In the genomic region with DNA sequence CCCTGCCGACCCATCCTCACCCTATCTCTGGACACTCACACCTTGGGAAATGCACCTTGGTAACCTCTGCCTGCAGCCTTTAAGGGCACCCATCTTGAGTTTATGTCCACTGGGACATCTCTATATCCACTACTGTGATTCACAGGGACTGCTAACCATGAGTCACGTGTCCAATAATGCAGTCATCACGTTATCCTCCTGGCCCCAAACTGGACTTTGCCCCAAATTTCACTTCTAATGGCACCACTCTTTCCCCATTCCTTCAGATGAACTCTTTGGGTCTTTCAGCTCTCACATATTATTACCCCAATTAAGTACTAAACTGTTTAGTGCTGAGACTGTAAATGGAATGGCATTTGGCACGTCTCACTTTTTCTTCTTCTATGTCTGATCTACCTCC, we compare ENCODE assay signal across 35 cellular contexts.
"Had no signal": no experiment of that assay in that cellular context is flagged by ENCODE, and none has a peak within 500 bp of the region (broad histone marks: within the 10 kb centered on the region; RNA-seq: fewer than 3 reads in every experiment).

No MANE protein-coding gene starts in this region.

- H3K4me3 ChIP-seq: ascending aorta, cardiac muscle cell had no signal

- H3K36me3 ChIP-seq: ascending aorta, cardiac muscle cell had no signal

- DNase-seq: activated B cell treated with CpG ODN at 0.5 μM for 24 hours; activated CD4-positive, alpha-beta T cell treated with anti-CD3 and anti-CD28 coated beads for 1 hour; activated CD4-positive, alpha-beta T cell treated with anti-CD3 and anti-CD28 coated beads for 48 hours; activated CD8-positive, alpha-beta T cell treated with anti-CD3 and anti-CD28 coated beads, Interleukin-2, amount 10 ng/mL, durations not matched to agents 7 days and 5 days; activated gamma-delta T cell; activated naive CD4-positive, alpha-beta T cell treated with Interleukin-2 at 50 U/mL for 16 hours; activated naive CD8-positive, alpha-beta T cell treated with anti-CD3 and anti-CD28 coated beads, Interleukin-2, amount 10 ng/mL, durations not matched to agents 7 days and 5 days; activated T-cell treated with anti-CD3 and anti-CD28 coated beads, Interleukin-2, amount 50 U/mL, for 24 hours; amygdala; KG1; MM.1S; MV-4-11; NCI-H1092 treated with DMSO at 0.1 percent for 48 hours; NCI-H1417; NCI-H146; NCI-H187; NCI-H2029 treated with DMSO at 0.1 percent for 48 hours; NCI-H2107; NCI-H2171; NCI-H510A; NCI-H526; NCI-H748 treated with DMSO at 0.1 percent for 48 hours; NK-92 treated with Interleukin-12 subunit alpha and Interleukin-12 subunit beta, amount 100 ng/mL, for 24 hours; OCI-M1; RPMI8226; SIG-M5; SW 1271; T-helper 1 cell; T-helper 2 cell; T-helper 9 cell had no signal

- H3K4me1 ChIP-seq: ascending aorta had no signal

- H3K9me3 ChIP-seq: ascending aorta had no signal

- H3K27me3 ChIP-seq: ascending aorta, cardiac muscle cell had no signal

- H3K27ac ChIP-seq: ascending aorta, cardiac muscle cell, VCaP had no signal

- ATAC-seq: activated CD8-positive, alpha-beta T cell treated with anti-CD3 and anti-CD28 coated beads, Interleukin-2, amount 10 ng/mL, durations not matched to agents 7 days and 5 days; Panc1; Right ventricle myocardium inferior had no signal
